Comparison of ENCODE assay signal across 1 cellular context in genomic region chr16:84091460-84091859, GRCh38.
TF ChIP-seq lines count a peak whose summit lies in the region.

No MANE protein-coding gene starts in this region.

TF ChIP-seq in K562, 482 proteins besides CTCF, POLR2A, EP300 and RAD21:
- TF ChIP-seq MEIS2 (IDR thresholded peaks at IDR 0.05; ENCODE audit: partially characterized antibody) (peak; percentile 62), CREM (IDR thresholded peaks at IDR 0.05; ENCODE audit: low read depth) (peak; percentile 12; the same call in 1 of the 2 replicates), PBX2 (CRISPR knock-in tag; IDR thresholded peaks at IDR 0.05; ENCODE audit: low read depth) (no peak), PBX2 (tag; conservative IDR thresholded peaks at IDR 0.05; ENCODE audit: low read depth) (peak; percentile 97), MAFF (IDR thresholded peaks at IDR 0.05; ENCODE audit: low read length) (no peak), TCF3 (CRISPR knock-in tag; IDR thresholded peaks at IDR 0.05) (0 out of 2 replicates have a peak, but pooled peaks have one; percentile 24), CBFA2T3 (IDR thresholded peaks at IDR 0.05) (peak; percentile 20; the same call in 1 of the 2 replicates), CXXC5 (CRISPR knock-in tag; IDR thresholded peaks at IDR 0.05) (peak; percentile 31; the same call in 1 of the 2 replicates), POLR2G (IDR thresholded peaks at IDR 0.05; ENCODE audit: low read depth, low read length) (no peak), GABPA (tag; conservative IDR thresholded peaks at IDR 0.05; ENCODE audit: low read depth) (peak; percentile 38; the same call in 1 of the 2 replicates), XRCC4 (IDR thresholded peaks at IDR 0.05; ENCODE audit: extremely low read depth, insufficient read depth, insufficient read length) (no peak), NR2C2 (CRISPR knock-in tag; IDR thresholded peaks at IDR 0.05) (no peak), NR2C2 (tag; IDR thresholded peaks at IDR 0.05) (peak; percentile 41; the same call in 1 of the 2 replicates)
